In the genomic region with DNA sequence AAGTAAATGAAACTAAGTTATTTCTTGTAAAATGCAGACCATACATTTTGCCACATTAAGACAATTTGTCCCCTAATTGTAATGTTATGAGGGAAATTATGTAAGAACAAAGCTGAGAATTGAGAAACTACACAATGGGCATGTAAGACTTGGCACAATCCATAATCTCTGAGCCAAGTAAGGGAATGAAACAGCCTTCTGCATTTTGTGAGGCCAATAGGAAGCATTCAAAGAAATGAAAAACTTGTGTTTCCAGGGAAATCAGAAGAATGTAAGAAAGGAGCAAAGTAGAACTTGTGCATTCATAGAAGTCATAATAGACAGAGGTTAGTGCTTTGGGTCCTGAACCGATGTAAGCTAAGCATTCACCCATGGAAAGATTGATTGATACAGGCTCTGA, we compare ENCODE assay signal across 24 cellular contexts. TPM values are rescaled to one million over a fixed set of nuclear protein-coding genes. Genes with fewer than 3 reads are reported as not detected.
"Had no signal": no experiment of that assay in that cellular context is flagged by ENCODE, and none has a peak within 500 bp of the region (broad histone marks: within the 10 kb centered on the region; RNA-seq: fewer than 3 reads in every experiment).

No MANE protein-coding gene starts in this region.

- H3K36me3 ChIP-seq: MG63, SJSA1 had no signal

- H3K4me1 ChIP-seq: SJSA1 had no signal

- H3K27me3 ChIP-seq: MG63 had no signal

- H3K9me3 ChIP-seq: MG63, SJSA1 had no signal

- DNase-seq: IMR-90, Karpas-422, KG1, MG63, NCI-H1092, NCI-H1436, NCI-H187, NCI-H2029, NCI-H2081 treated with DMSO at 0.1 percent for 48 hours, NCI-H2171, NCI-H226, NCI-H446, NCI-H510A, NCI-H524 treated with DMSO at 0.1 percent for 48 hours, NCI-H69, NCI-H774, Right ventricle myocardium superior, RPMI8226, SIG-M5 had no signal

- H3K4me3 ChIP-seq: MG63, SJSA1, SK-N-MC had no signal

- FAIRE-seq: HepG2, RCC 7860 had no signal

- H3K27ac ChIP-seq: HL-60, SJSA1, SK-N-MC had no signal

RNA-seq across cellular contexts. Expression of gene KRTAP9-4, which starts 1.8 kb away (rescaled TPM):
- total RNA-seq: HepG2, IMR-90, Right ventricle myocardium superior, SJSA1 had no signal

RNA-seq across cellular contexts. Expression of gene KRTAP9-9, which starts 3.9 kb away (rescaled TPM):
- total RNA-seq: HepG2, IMR-90, Right ventricle myocardium superior, SJSA1 had no signal

RNA-seq across cellular contexts. Expression of gene KRTAP9-8, which starts 13.5 kb away (rescaled TPM):
- total RNA-seq: HepG2, IMR-90, Right ventricle myocardium superior, SJSA1 had no signal

RNA-seq across cellular contexts. Expression of gene KRTAP9-6, which starts 13.9 kb away (rescaled TPM):
- total RNA-seq: HepG2, IMR-90, Right ventricle myocardium superior, SJSA1 had no signal

RNA-seq across cellular contexts. Expression of gene KRTAP9-3, which starts 19.0 kb away (rescaled TPM):
- total RNA-seq: HepG2, IMR-90, Right ventricle myocardium superior, SJSA1 had no signal
